ENCODE assay signal across 9 cellular contexts in the genomic region with DNA sequence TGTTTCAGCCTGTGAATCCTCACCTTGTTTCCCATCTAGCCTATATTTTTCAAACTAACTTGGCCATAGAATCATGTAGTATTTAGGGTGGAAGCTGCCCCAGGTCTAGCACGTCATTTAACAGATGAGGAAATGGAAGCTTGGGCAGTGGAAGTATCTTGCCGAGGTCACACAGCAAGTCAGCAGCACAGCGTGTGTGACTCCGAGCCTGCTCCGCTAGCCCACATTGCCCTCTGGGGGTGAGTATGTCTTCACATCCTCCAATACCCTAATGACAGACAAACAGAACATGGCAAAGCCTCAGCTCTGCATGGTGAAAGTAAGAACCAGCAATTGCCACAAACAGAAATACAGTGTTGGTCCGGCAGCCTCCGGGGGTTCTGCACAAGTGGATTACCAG. TPM values are rescaled to one million over a fixed set of nuclear protein-coding genes. Genes with fewer than 3 reads are reported as not detected.
DNase-seq lines count a peak whose midpoint lies in the region; ATAC-seq and TF ChIP-seq lines count a peak whose summit lies in the region.
"Had no signal": no experiment of that assay in that cellular context is flagged by ENCODE, and none has a peak within 500 bp of the region (broad histone marks: within the 10 kb centered on the region; RNA-seq: fewer than 3 reads in every experiment).

No MANE protein-coding gene starts in this region.

- peak; percentile 3 to 36 for TF ChIP-seq CTCF in mammary epithelial cell (conservative IDR thresholded peaks at IDR 0.05 in 1 of 2, IDR thresholded peaks at IDR 0.05 in 1 of 2; ENCODE audit: extremely low read depth in 1 of 2, insufficient read depth in 1 of 2, low read depth in 1 of 2, low read length in 2 of 2)

- H3K4me2 ChIP-seq in mammary epithelial cell (ENCODE audit: insufficient read depth, low read depth, low read length) (no peak overlapping the region), mesendoderm (ENCODE audit: low read length) (no peak overlapping the region)

- peak; percentile 39 for DNase-seq in D341Med (ENCODE audit: low spot score)
- DNase-seq in T-helper 17 cell = peak; percentile 34 to 49 (median 36)
- DNase-seq in mammary epithelial cell = no peak
- peak; percentile 87 for DNase-seq in mesendoderm
- DNase-seq in superior temporal gyrus (ENCODE audit: extremely low spot score) = peak; percentile 41
- DNase-seq in NCI-H1105 (lab: John Stamatoyannopoulos, UW) = no peak

- H2BK15ac ChIP-seq in mesendoderm (replicated peaks; ENCODE audit: low read depth) = no peak overlapping the region

- H3K27ac Mint-ChIP-seq in T-helper 17 cell = peak overlapping the region; percentile 21

- H2AFZ ChIP-seq in mammary epithelial cell (ENCODE audit: low read depth, low read length) = no peak overlapping the region

- no peak overlapping the region for H4K8ac ChIP-seq in mesendoderm (ENCODE audit: low read depth, low read length)

- in situ Hi-C loops in mammary epithelial cell (cut with MboI; ENCODE audit: low sequenced_read_pairs in 2 of 2) = no loop called here

- H4K5ac ChIP-seq in mesendoderm (ENCODE audit: low read length) = no peak overlapping the region

- H3K4me3 Mint-ChIP-seq in T-helper 17 cell = peak overlapping the region; percentile 52

- H3K79me1 ChIP-seq in mesendoderm (ENCODE audit: low read length) = no peaks in the 10 kb centered on the region

- no peak overlapping the region for H2AK5ac ChIP-seq in mesendoderm (ENCODE audit: low read length)

- no peaks in the 10 kb centered on the region for H3K9me3 ChIP-seq in T-helper 17 cell (ENCODE audit: control insufficient read depth, low read length, poor library complexity, severe bottlenecking)
- no peaks in the 10 kb centered on the region for H3K9me3 ChIP-seq in mammary epithelial cell (replicated peaks; ENCODE audit: insufficient read depth, low read length)

- H3K9ac ChIP-seq in mammary epithelial cell (ENCODE audit: insufficient read depth, low read length) (no peak overlapping the region), mesendoderm (ENCODE audit: low read length) (no peak overlapping the region)

- peaks cover 41% of the 10 kb centered on the region for H3K4me1 Mint-ChIP-seq in T-helper 17 cell

- CTCF ChIA-PET in mammary epithelial cell (lab: Charles Lee; ENCODE audit: low non-redundant PET) = interaction anchor here (0.8 kb wide), 1 partner anchor 160 kb away, joined by 3 read pairs; the partner anchor contains the start of gene CCR1

- H3K4me1 ChIP-seq in mammary epithelial cell (ENCODE audit: insufficient read depth, low read length) (no peaks in the 10 kb centered on the region), mesendoderm (ENCODE audit: control insufficient read depth, low read depth, low read length) (peaks cover 1% of the 10 kb centered on the region)

- H3K27me3 ChIP-seq in mammary epithelial cell (ENCODE audit: insufficient read depth, low read length) (peaks cover 2% of the 10 kb centered on the region), mesendoderm (ENCODE audit: insufficient read depth, low read length, poor library complexity) (no peaks in the 10 kb centered on the region)

- BruUV-seq in mammary epithelial cell (replicated peaks; lab: Mats Ljungman, UMichigan) = no TSS peak

- H4K20me1 ChIP-seq in mammary epithelial cell (ENCODE audit: insufficient read depth, low read length) = no peaks in the 10 kb centered on the region

- no peak overlapping the region for H3K23ac ChIP-seq in mesendoderm (ENCODE audit: low read length)

- H3K27ac ChIP-seq in mammary epithelial cell (ENCODE audit: insufficient read depth, low read depth, low read length) (no peak overlapping the region), mesendoderm (ENCODE audit: low read depth, low read length) (no peak overlapping the region)
- H3K27ac ChIP-seq: epithelial cell of prostate had no signal

- H3K79me2 ChIP-seq in mammary epithelial cell (ENCODE audit: insufficient read depth, low read length) (no peaks in the 10 kb centered on the region), mesendoderm (ENCODE audit: control insufficient read depth, insufficient read depth, low read length) (no peaks in the 10 kb centered on the region)

- peak; percentile 59 for ATAC-seq in HG02759 (IDR thresholded peaks at IDR 0.05; ENCODE audit: unreplicated experiment)
- ATAC-seq in T-helper 17 cell = peak; percentile 86
- no peak for ATAC-seq in HG02642 (IDR thresholded peaks at IDR 0.05; ENCODE audit: poor library complexity, unreplicated experiment)

- H3K36me3 Mint-ChIP-seq in T-helper 17 cell (ENCODE audit: low read depth) = peaks cover 4% of the 10 kb centered on the region

- intact Hi-C loops in mammary epithelial cell (cut with micrococcal nuclease) = no loop called here

- H3K4ac ChIP-seq in mesendoderm (ENCODE audit: low read depth, low read length) = no peak overlapping the region

- dilution Hi-C loops in mammary epithelial cell (cut with HindIII; ENCODE audit: low sequenced_read_pairs) = loop anchor here (25.0 kb wide), 1 partner anchor 281 kb away; no protein-coding TSS in a partner anchor

- H3K56ac ChIP-seq in mesendoderm (ENCODE audit: low read length) = no peak overlapping the region

- H3K18ac ChIP-seq in mesendoderm (ENCODE audit: low read length) = no peak overlapping the region

- H3K27me3 Mint-ChIP-seq in T-helper 17 cell = no peaks in the 10 kb centered on the region

- WGBS in mammary epithelial cell (ENCODE audit: low coverage, missing lambda C conversion rate) = 90% methylated on average over 7 of the region's 7 CpGs
- WGBS in mesendoderm (ENCODE audit: extremely low coverage, insufficient coverage, low lambda C conversion rate) = no CpG with 5 or more reads among the region's 7 CpGs

- no peak overlapping the region for H2BK5ac ChIP-seq in mesendoderm (ENCODE audit: low read length)

- H3K4me3 ChIP-seq in mammary epithelial cell (replicated peaks in 1 of 3; ENCODE audit: insufficient read depth in 1 of 3, low read depth in 2 of 3, low read length in 3 of 3) = no peak overlapping the region
- no peak overlapping the region for H3K4me3 ChIP-seq in mesendoderm (ENCODE audit: low read length)

- H2BK120ac ChIP-seq in mesendoderm (ENCODE audit: low read depth, low read length) = no peak overlapping the region

- H3K36me3 ChIP-seq in mammary epithelial cell (ENCODE audit: insufficient read depth, low read length) (no peaks in the 10 kb centered on the region), mesendoderm (ENCODE audit: control insufficient read depth, insufficient read depth, low read length) (no peaks in the 10 kb centered on the region)

RNA-seq across cellular contexts. Expression of gene CCR5, which starts 2.2 kb away (rescaled TPM):
- total RNA-seq in T-helper 17 cell (1 to 10 TPM; 3.2 to 8.3 TPM), mammary epithelial cell (not detected)
- not detected for polyA plus RNA-seq in mammary epithelial cell
- polyA minus RNA-seq in mammary epithelial cell = not detected
- polyA plus RNA-seq in mesendoderm (2013, experiment 1 of 2) = not detected
- polyA plus RNA-seq in mesendoderm (2013, experiment 2 of 2) = not detected

RNA-seq across cellular contexts. Expression of gene CCR2, which starts 14.7 kb away (rescaled TPM):
- total RNA-seq in T-helper 17 cell (10 to 100 TPM; 12.4 to 14.2 TPM), mammary epithelial cell (not detected)
- polyA plus RNA-seq in mammary epithelial cell = not detected
- polyA minus RNA-seq in mammary epithelial cell = not detected
- not detected for polyA plus RNA-seq in mesendoderm (2013, experiment 1 of 2)
- not detected for polyA plus RNA-seq in mesendoderm (2013, experiment 2 of 2)

RNA-seq across cellular contexts. Expression of gene CCRL2, which starts 38.5 kb away (rescaled TPM):
- 1 to 10 TPM; 1.9 to 2.4 TPM for total RNA-seq in T-helper 17 cell
- total RNA-seq in mammary epithelial cell = not detected
- polyA plus RNA-seq in mammary epithelial cell = not detected
- not detected for polyA minus RNA-seq in mammary epithelial cell
- polyA plus RNA-seq in mesendoderm (2013, experiment 1 of 2) = 0.04 TPM
- not detected for polyA plus RNA-seq in mesendoderm (2013, experiment 2 of 2)

Comparison
In these comparisons a context has a peak if more than half of its experiments do, and no peak if none do; other contexts are left out.
1. DNase-seq: peak in D341Med (single experiment), T-helper 17 cell (3 of 3), mesendoderm (single experiment) and superior temporal gyrus (single experiment); none in mammary epithelial cell (single experiment) and NCI-H1105 (single experiment).
2. RNA of gene CCR5, which starts 2.2 kb away (total RNA-seq): 3.2 to 8.3 TPM in T-helper 17 cell; not detected in mammary epithelial cell; every median in the first group is over 4 times any median in the second.
3. RNA of gene CCR2, which starts 14.7 kb away (total RNA-seq): 12.4 to 14.2 TPM in T-helper 17 cell; not detected in mammary epithelial cell; every median in the first group is over 10 times any median in the second.